1 cellular context compared by ENCODE assay signal in genomic region chr10:78920011-78920410, GRCh38.
TF ChIP-seq lines count a peak whose summit lies in the region.

No MANE protein-coding gene starts in this region.

TF ChIP-seq in HEK293, 187 proteins besides CTCF, POLR2A, EP300 and RAD21 (continued from another document):
- TF ChIP-seq PRDM2 (tag by site-specific recombination; IDR thresholded peaks at IDR 0.05; ENCODE audit: borderline replicate concordance), result no peak
